ENCODE assay signal across 10 cellular contexts in genomic region chr3:187935623-187936156, GRCh38.
A peak's percentile ranks its signal among the peaks of the same experiment; 100 is the strongest.
DNase-seq lines count a peak whose midpoint lies in the region; ATAC-seq lines count a peak whose summit lies in the region.
"Had no signal": no experiment of that assay in that cellular context is flagged by ENCODE, and none has a peak within 500 bp of the region (broad histone marks: within the 10 kb centered on the region; RNA-seq: fewer than 3 reads in every experiment).

No MANE protein-coding gene starts in this region.

- no peak overlapping the region for H3K4ac ChIP-seq in mesendoderm (ENCODE audit: low read depth, low read length)

- H3K18ac ChIP-seq in mesendoderm (ENCODE audit: low read length): no peak overlapping the region

- peak overlapping the region; percentile 37 for H3K4me3 ChIP-seq in CD4-positive, CD25-positive, alpha-beta regulatory T cell (ENCODE audit: low read depth, low read length)
- H3K4me3 ChIP-seq in mesendoderm (ENCODE audit: low read length): no peak overlapping the region

- no peaks in the 10 kb centered on the region for H3K79me2 ChIP-seq in mesendoderm (ENCODE audit: control insufficient read depth, insufficient read depth, low read length)
- H3K79me2 ChIP-seq: parathyroid adenoma had no signal

- H3K4me3 Mint-ChIP-seq in CD4-positive, CD25-positive, alpha-beta regulatory T cell: peak overlapping the region in 3 of 4 donors; percentile 47 to 86 (median 70)
- H3K4me3 Mint-ChIP-seq in activated CD8-positive, alpha-beta T cell treated with anti-CD3 and anti-CD28 coated beads, Interleukin-2, amount 10 ng/mL, durations not matched to agents 7 days and 5 days: peak overlapping the region; percentile 23
- H3K4me3 Mint-ChIP-seq: brain had no signal

- peaks cover 13% of the 10 kb centered on the region for H3K4me1 ChIP-seq in CD4-positive, CD25-positive, alpha-beta regulatory T cell (ENCODE audit: control insufficient read depth, insufficient read depth, low read length, poor library complexity, severe bottlenecking)
- no peaks in the 10 kb centered on the region for H3K4me1 ChIP-seq in mesendoderm (ENCODE audit: control insufficient read depth, low read depth, low read length)
- H3K4me1 ChIP-seq: parathyroid adenoma had no signal

- no peaks in the 10 kb centered on the region for H3K36me3 ChIP-seq in CD4-positive, CD25-positive, alpha-beta regulatory T cell (ENCODE audit: control insufficient read depth, insufficient read depth, low read length)
- no peaks in the 10 kb centered on the region for H3K36me3 ChIP-seq in mesendoderm (ENCODE audit: control insufficient read depth, insufficient read depth, low read length)

- peak overlapping the region; percentile 61 to 92 (median 75) for H3K27ac Mint-ChIP-seq in CD4-positive, CD25-positive, alpha-beta regulatory T cell
- H3K27ac Mint-ChIP-seq in activated CD8-positive, alpha-beta T cell treated with anti-CD3 and anti-CD28 coated beads, Interleukin-2, amount 10 ng/mL, durations not matched to agents 7 days and 5 days: peak overlapping the region; percentile 83

- CTCF ChIA-PET in activated CD8-positive, alpha-beta T cell treated with anti-CD3 and anti-CD28 coated beads, Interleukin-2, amount 10 ng/mL, durations not matched to agents 7 days and 5 days (lab: Charles Lee): interaction anchor here (0.7 to 3.6 kb wide), 6 partner anchors 9 to 196 kb away, joined by 3 to 16 read pairs (median 4); no protein-coding TSS in a partner anchor

- H3K79me1 ChIP-seq in mesendoderm (ENCODE audit: low read length): no peaks in the 10 kb centered on the region

- H2AK5ac ChIP-seq in mesendoderm (ENCODE audit: low read length): no peak overlapping the region

- H4K8ac ChIP-seq in mesendoderm (ENCODE audit: low read depth, low read length): no peak overlapping the region

- H3K9me3 ChIP-seq in CD4-positive, CD25-positive, alpha-beta regulatory T cell (ENCODE audit: control insufficient read depth in 2 of 2, low read length in 2 of 2): no peaks in the 10 kb centered on the region

- POLR2A ChIA-PET in activated CD8-positive, alpha-beta T cell treated with anti-CD3 and anti-CD28 coated beads, Interleukin-2, amount 10 ng/mL, durations not matched to agents 7 days and 5 days (lab: Charles Lee): interaction anchor here (0.8 to 1.9 kb wide), 4 partner anchors 9 to 189 kb away, joined by 3 to 8 read pairs (median 6); partner anchors contain the start of gene BCL6

- no CpG with 5 or more reads among the region's 17 CpGs for WGBS in mesendoderm (ENCODE audit: extremely low coverage, insufficient coverage, low lambda C conversion rate)

- H3K56ac ChIP-seq in mesendoderm (ENCODE audit: low read length): no peak overlapping the region

- DNase-seq in CD4-positive, CD25-positive, alpha-beta regulatory T cell: peak in 1 of 3 donors; percentile 66
- peak; percentile 68 for DNase-seq in activated CD8-positive, alpha-beta T cell treated with anti-CD3 and anti-CD28 coated beads, Interleukin-2, amount 10 ng/mL, durations not matched to agents 7 days and 5 days
- peak; percentile 16 for DNase-seq in retina
- DNase-seq in mesendoderm: no peak
- no peak for DNase-seq in HuH-7 (ENCODE audit: low spot score)
- DNase-seq in NCI-H1417 (lab: John Stamatoyannopoulos, UW): no peak

- H3K36me3 Mint-ChIP-seq in CD4-positive, CD25-positive, alpha-beta regulatory T cell: no peaks in the 10 kb centered on the region
- H3K36me3 Mint-ChIP-seq in activated CD8-positive, alpha-beta T cell treated with anti-CD3 and anti-CD28 coated beads, Interleukin-2, amount 10 ng/mL, durations not matched to agents 7 days and 5 days (ENCODE audit: low read depth): peaks cover 18% of the 10 kb centered on the region
- H3K36me3 Mint-ChIP-seq: brain had no signal

- H3K23ac ChIP-seq in mesendoderm (ENCODE audit: low read length): no peak overlapping the region

- peak; percentile 77 to 79 for ATAC-seq in CD4-positive, CD25-positive, alpha-beta regulatory T cell (ENCODE audit: low read depth in 2 of 2)
- peak; percentile 99 for ATAC-seq in GM19395 (IDR thresholded peaks at IDR 0.05; ENCODE audit: unreplicated experiment)
- peak; percentile 97 for ATAC-seq in HG03342 (IDR thresholded peaks at IDR 0.05; ENCODE audit: unreplicated experiment)
- ATAC-seq in activated CD8-positive, alpha-beta T cell treated with anti-CD3 and anti-CD28 coated beads, Interleukin-2, amount 10 ng/mL, durations not matched to agents 7 days and 5 days: peak; percentile 84

- H2BK15ac ChIP-seq in mesendoderm (replicated peaks; ENCODE audit: low read depth): no peak overlapping the region

- peaks cover 0 to 4% (median 0%) of the 10 kb centered on the region in 7 donors for H3K9me3 Mint-ChIP-seq in CD4-positive, CD25-positive, alpha-beta regulatory T cell
- no peaks in the 10 kb centered on the region for H3K9me3 Mint-ChIP-seq in activated CD8-positive, alpha-beta T cell treated with anti-CD3 and anti-CD28 coated beads, Interleukin-2, amount 10 ng/mL, durations not matched to agents 7 days and 5 days (ENCODE audit: insufficient read depth)
- H3K9me3 Mint-ChIP-seq: brain had no signal

- no peak overlapping the region for H2BK120ac ChIP-seq in mesendoderm (ENCODE audit: low read depth, low read length)

- H3K4me1 Mint-ChIP-seq in CD4-positive, CD25-positive, alpha-beta regulatory T cell: peaks cover 18 to 40% (median 26%) of the 10 kb centered on the region in 4 donors
- peaks cover 34% of the 10 kb centered on the region for H3K4me1 Mint-ChIP-seq in activated CD8-positive, alpha-beta T cell treated with anti-CD3 and anti-CD28 coated beads, Interleukin-2, amount 10 ng/mL, durations not matched to agents 7 days and 5 days (ENCODE audit: low read depth)
- H3K4me1 Mint-ChIP-seq: brain had no signal

- H4K5ac ChIP-seq in mesendoderm (ENCODE audit: low read length): no peak overlapping the region

- H2BK5ac ChIP-seq in mesendoderm (ENCODE audit: low read length): no peak overlapping the region

- H3K27me3 Mint-ChIP-seq in CD4-positive, CD25-positive, alpha-beta regulatory T cell: peaks cover 34% of the 10 kb centered on the region
- peaks cover 14% of the 10 kb centered on the region for H3K27me3 Mint-ChIP-seq in activated CD8-positive, alpha-beta T cell treated with anti-CD3 and anti-CD28 coated beads, Interleukin-2, amount 10 ng/mL, durations not matched to agents 7 days and 5 days (ENCODE audit: low read depth)
- H3K27me3 Mint-ChIP-seq: brain had no signal

- no peak overlapping the region for H3K4me2 ChIP-seq in mesendoderm (ENCODE audit: low read length)

- H3K9ac ChIP-seq in mesendoderm (ENCODE audit: low read length): no peak overlapping the region
- H3K9ac ChIP-seq: parathyroid adenoma had no signal

- H3K27ac ChIP-seq in CD4-positive, CD25-positive, alpha-beta regulatory T cell (ENCODE audit: insufficient read depth, low read length, poor library complexity, severe bottlenecking): no peak overlapping the region
- H3K27ac ChIP-seq in mesendoderm (ENCODE audit: low read depth, low read length): no peak overlapping the region
- H3K27ac ChIP-seq: parathyroid adenoma had no signal

- H3K27me3 ChIP-seq in CD4-positive, CD25-positive, alpha-beta regulatory T cell (ENCODE audit: control insufficient read depth, insufficient read depth, low read length): no peaks in the 10 kb centered on the region
- no peaks in the 10 kb centered on the region for H3K27me3 ChIP-seq in mesendoderm (ENCODE audit: insufficient read depth, low read length, poor library complexity)

Comparison
In these comparisons a context has a peak if more than half of its experiments do, and no peak if none do; other contexts are left out.
1. DNase-seq: peak in activated CD8-positive, alpha-beta T cell treated with anti-CD3 and anti-CD28 coated beads, Interleukin-2, amount 10 ng/mL, durations not matched to agents 7 days and 5 days (single experiment) and retina (single experiment); none in mesendoderm (single experiment), HuH-7 (single experiment) and NCI-H1417 (0 of 3).
2. Peak in every context shown above with its lines, with median percentiles within 50 percentile points of each other: ATAC-seq.